In genomic region chr3:128761392-128761791, GRCh38 we compare ENCODE assay signal across 20 cellular contexts.
"Had no signal": no experiment of that assay in that cellular context is flagged by ENCODE, and none has a peak within 500 bp of the region (broad histone marks: within the 10 kb centered on the region; RNA-seq: fewer than 3 reads in every experiment).

No MANE protein-coding gene starts in this region.

- H3K27ac Mint-ChIP-seq: activated CD4-positive, alpha-beta memory T cell treated with anti-CD3 and anti-CD28 coated beads, Interleukin-2, amount 10 ng/mL, durations not matched to agents 7 days and 5 days; activated CD8-positive, alpha-beta memory T cell treated with anti-CD3 and anti-CD28 coated beads, Interleukin-2, amount 10 ng/mL, durations not matched to agents 7 days and 5 days had no signal

- H3K27me3 Mint-ChIP-seq: activated CD4-positive, alpha-beta memory T cell treated with anti-CD3 and anti-CD28 coated beads, Interleukin-2, amount 10 ng/mL, durations not matched to agents 7 days and 5 days; activated CD8-positive, alpha-beta memory T cell treated with anti-CD3 and anti-CD28 coated beads, Interleukin-2, amount 10 ng/mL, durations not matched to agents 7 days and 5 days; activated naive CD4-positive, alpha-beta T cell treated with anti-CD3 and anti-CD28 coated beads, Interleukin-2, amount 10 ng/mL, durations not matched to agents 7 days and 5 days had no signal

- H3K27ac ChIP-seq: ascending aorta, breast epithelium, skin epidermis, vagina had no signal

- DNase-seq: activated CD4-positive, alpha-beta memory T cell treated with anti-CD3 and anti-CD28 coated beads, Interleukin-2, amount 10 ng/mL, durations not matched to agents 7 days and 5 days; activated CD4-positive, alpha-beta T cell treated with anti-CD3 and anti-CD28 coated beads for 48 hours; activated CD4-positive, CD25-positive, alpha-beta regulatory T cell; activated CD8-positive, alpha-beta memory T cell treated with anti-CD3 and anti-CD28 coated beads, Interleukin-2, amount 10 ng/mL, durations not matched to agents 7 days and 5 days; activated effector memory CD4-positive, alpha-beta T cell treated with Interleukin-2 at 50 U/mL for 16 hours; activated naive CD4-positive, alpha-beta T cell treated with anti-CD3 and anti-CD28 coated beads, Interleukin-2, amount 10 ng/mL, durations not matched to agents 7 days and 5 days; effector CD4-positive, alpha-beta T cell; left colon; midbrain; stimulated activated naive CD8-positive, alpha-beta T cell treated with anti-CD3 and anti-CD28 coated beads, Interleukin-15, Interleukin-2, amounts not matched to agents 100 U/mL and 50 U/mL, for 24 hours; T-helper 1 cell; T1000; transverse colon had no signal

- H3K4me3 Mint-ChIP-seq: activated CD4-positive, alpha-beta memory T cell treated with anti-CD3 and anti-CD28 coated beads, Interleukin-2, amount 10 ng/mL, durations not matched to agents 7 days and 5 days; activated CD8-positive, alpha-beta memory T cell treated with anti-CD3 and anti-CD28 coated beads, Interleukin-2, amount 10 ng/mL, durations not matched to agents 7 days and 5 days; activated naive CD4-positive, alpha-beta T cell treated with anti-CD3 and anti-CD28 coated beads, Interleukin-2, amount 10 ng/mL, durations not matched to agents 7 days and 5 days had no signal

- H3K4me3 ChIP-seq: ascending aorta, breast epithelium, lung, skin epidermis, transverse colon, vagina had no signal

- H3K36me3 ChIP-seq: breast epithelium, transverse colon, vagina had no signal

- ATAC-seq: activated CD8-positive, alpha-beta memory T cell treated with anti-CD3 and anti-CD28 coated beads, Interleukin-2, amount 10 ng/mL, durations not matched to agents 7 days and 5 days; esophagus mucosa; left colon; SK-N-SH treated with all-trans-retinoic acid at 6 μM for 48 hours; stimulated activated naive CD8-positive, alpha-beta T cell treated with anti-CD3 and anti-CD28 coated beads, Interleukin-15, Interleukin-2, amounts not matched to agents 100 U/mL and 50 U/mL, for 24 hours had no signal

- H3K9me3 ChIP-seq: breast epithelium, transverse colon, vagina had no signal

- H3K27me3 ChIP-seq: ascending aorta, breast epithelium, transverse colon, vagina had no signal
